Comparison of ENCODE assay signal across 9 cellular contexts in genomic region chr18:69935319-69936190, GRCh38. TPM values are rescaled to one million over a fixed set of nuclear protein-coding genes. Genes with fewer than 3 reads are reported as not detected.
DNase-seq lines count a peak whose midpoint lies in the region; ATAC-seq, FAIRE-seq and TF ChIP-seq lines count a peak whose summit lies in the region.
"Had no signal": no experiment of that assay in that cellular context is flagged by ENCODE, and none has a peak within 500 bp of the region (broad histone marks: within the 10 kb centered on the region; RNA-seq: fewer than 3 reads in every experiment).

No MANE protein-coding gene starts in this region.

- no peak overlapping the region for H3K4ac ChIP-seq in H9 (ENCODE audit: low read depth, low read length)

- no peak overlapping the region for H3K18ac ChIP-seq in H9 (ENCODE audit: insufficient read length, low read depth, low read length)

- no peak overlapping the region for H3K4me2 ChIP-seq in H9 (ENCODE audit: insufficient read depth, insufficient read length, low read length)

- H3K9me3 Mint-ChIP-seq in H9, result peaks cover 0 to 1% of the 10 kb centered on the region in 2 experiments; a peak in 1 of 5 replicates

- H4K91ac ChIP-seq in H9 (ENCODE audit: insufficient read length, low read depth, low read length), result no peak overlapping the region

- no peak overlapping the region for H3K27ac Mint-ChIP-seq in H9

- no peak overlapping the region for H3K4me3 Mint-ChIP-seq in H9

- H2AK5ac ChIP-seq in H9 (ENCODE audit: insufficient read length, low read length), result no peak overlapping the region

- H4K20me1 ChIP-seq in H9 (ENCODE audit: control insufficient read depth, insufficient read depth, insufficient read length), result no peaks in the 10 kb centered on the region

- H3K27me3 Mint-ChIP-seq in H9 (ENCODE audit: low read depth), result no peaks in the 10 kb centered on the region

- no peak overlapping the region for H2BK5ac ChIP-seq in H9 (ENCODE audit: insufficient read length, low read length)

- no peak overlapping the region for H3K27ac ChIP-seq in H9 (ENCODE audit: insufficient read length, low read depth, low read length)

- no peaks in the 10 kb centered on the region for H3K79me1 ChIP-seq in H9 (ENCODE audit: insufficient read depth, low read depth, low read length, poor library complexity, severe bottlenecking)

- TF ChIP-seq CTCF in H9 (conservative IDR thresholded peaks at IDR 0.05), result no peak

- H3K23me2 ChIP-seq in H9 (ENCODE audit: insufficient read length, low read depth, low read length, poor library complexity, severe bottlenecking), result no peaks in the 10 kb centered on the region

- no peak overlapping the region for H2BK120ac ChIP-seq in H9 (ENCODE audit: low read depth, low read length, poor library complexity, severe bottlenecking)

- ATAC-seq in HG02870 (IDR thresholded peaks at IDR 0.05; ENCODE audit: unreplicated experiment), result peak; percentile 81

- H3K79me2 ChIP-seq in H9 (ENCODE audit: insufficient read depth, low read length), result no peaks in the 10 kb centered on the region

- no peaks in the 10 kb centered on the region for H3K9me3 ChIP-seq in H9 (ENCODE audit: control insufficient read depth, low read depth, low read length)

- WGBS in H9 (ENCODE audit: extremely low coverage, insufficient read length, low lambda C conversion rate), result no CpG with 5 or more reads among the region's 12 CpGs

- no peak overlapping the region for H3K56ac ChIP-seq in H9 (ENCODE audit: insufficient read length, low read depth, low read length)

- H3K4me1 Mint-ChIP-seq in H9, result peaks cover 7% of the 10 kb centered on the region in 2 experiments

- DNase-seq in GM18507 (ENCODE audit: extremely low spot score, insufficient read length, low read depth), result no peak
- peak; percentile 69 for DNase-seq in T-helper 9 cell
- peak; percentile 73 for DNase-seq in effector CD4-positive, alpha-beta T cell
- DNase-seq in stimulated activated CD4-positive, alpha-beta T cell treated with anti-CD3 and anti-CD28 coated beads, TNF-alpha, amount 100 ng/mL, for 4 hours (ENCODE audit: low read depth in 3 of 3), result peak; percentile 44 to 77 (median 74)
- DNase-seq in H9, result no peak
- no peak for DNase-seq in DMS79 (lab: John Stamatoyannopoulos, UW)
- DNase-seq in NCI-H1417 treated with DMSO at 0.1 percent for 48 hours (lab: John Stamatoyannopoulos, UW), result no peak

- no peak overlapping the region for H3K23ac ChIP-seq in H9 (ENCODE audit: insufficient read length, low read depth, low read length)

- H3K9ac ChIP-seq in H9 (ENCODE audit: extremely low read depth, insufficient read length, low read length), result no peak overlapping the region

- peaks cover 0 to 4% (median 0%) of the 10 kb centered on the region in 3 experiments; a peak in 1 of 7 replicates for H3K36me3 Mint-ChIP-seq in H9 (ENCODE audit: insufficient read depth in 1 of 3, low read depth in 3 of 3)

- no peak overlapping the region for H2BK20ac ChIP-seq in H9 (ENCODE audit: low read depth, low read length, poor library complexity, severe bottlenecking)

- no peak overlapping the region for H2BK12ac ChIP-seq in H9 (ENCODE audit: insufficient read length, low read depth, low read length)

- FAIRE-seq in GM18507 (lab: Jason Lieb, UNC), result peak; percentile 99
- FAIRE-seq: endothelial cell of umbilical vein had no signal

- no peak overlapping the region for H3T11ph ChIP-seq in H9 (ENCODE audit: low read length)

- H3K27me3 ChIP-seq in H9 (ENCODE audit: insufficient read depth, low read length), result no peaks in the 10 kb centered on the region

- no peak overlapping the region for H3K14ac ChIP-seq in H9 (ENCODE audit: insufficient read depth, low read length)

- no peaks in the 10 kb centered on the region for H3K4me1 ChIP-seq in H9 (ENCODE audit: insufficient read depth, low read length)

- no peak overlapping the region for H2AFZ ChIP-seq in H9 (ENCODE audit: low read length)

- H2BK15ac ChIP-seq in H9 (ENCODE audit: low read depth, low read length), result no peak overlapping the region; the same call in 1 of the 2 replicates

- H4K8ac ChIP-seq in H9 (replicated peaks; ENCODE audit: insufficient read length, low read depth, low read length), result no peak overlapping the region

- H4K5ac ChIP-seq in H9 (ENCODE audit: insufficient read length, low read depth, low read length), result no peak overlapping the region

RNA-seq across cellular contexts. Expression of gene CD226, which starts 12.1 kb away (rescaled TPM):
- 0.04 TPM in 1 of 2 replicates, not detected in the other for total RNA-seq in H9 (2021)

Comparison
In these comparisons a context has a peak if more than half of its experiments do, and no peak if none do; other contexts are left out.
1. DNase-seq: peak in T-helper 9 cell (single experiment), effector CD4-positive, alpha-beta T cell (single experiment) and stimulated activated CD4-positive, alpha-beta T cell treated with anti-CD3 and anti-CD28 coated beads, TNF-alpha, amount 100 ng/mL, for 4 hours (3 of 3); none in GM18507 (single experiment), H9 (single experiment), DMS79 (single experiment) and NCI-H1417 treated with DMSO at 0.1 percent for 48 hours (single experiment).